ENCODE assay signal across 1 cellular context in genomic region chr6:136780972-136781371, GRCh38.
TF ChIP-seq lines count a peak whose summit lies in the region.

No MANE protein-coding gene starts in this region.

TF ChIP-seq in GM12878, 131 proteins besides CTCF, POLR2A, EP300 and RAD21:
- TF ChIP-seq MTA3 (IDR thresholded peaks at IDR 0.05; ENCODE audit: borderline replicate concordance, low read length) (no peak), RAD51 (IDR thresholded peaks at IDR 0.05) (no peak), RCOR1 (conservative IDR thresholded peaks at IDR 0.05; ENCODE audit: low read depth, low read length) (no peak), EZH2 (IDR thresholded peaks at IDR 0.05; ENCODE audit: borderline replicate concordance, control insufficient read depth, low read depth, low read length) (no peak), SMC3 (IDR thresholded peaks at IDR 0.05; ENCODE audit: borderline replicate concordance, low read length) (no peak)
- TF ChIP-seq, protein P1, sequence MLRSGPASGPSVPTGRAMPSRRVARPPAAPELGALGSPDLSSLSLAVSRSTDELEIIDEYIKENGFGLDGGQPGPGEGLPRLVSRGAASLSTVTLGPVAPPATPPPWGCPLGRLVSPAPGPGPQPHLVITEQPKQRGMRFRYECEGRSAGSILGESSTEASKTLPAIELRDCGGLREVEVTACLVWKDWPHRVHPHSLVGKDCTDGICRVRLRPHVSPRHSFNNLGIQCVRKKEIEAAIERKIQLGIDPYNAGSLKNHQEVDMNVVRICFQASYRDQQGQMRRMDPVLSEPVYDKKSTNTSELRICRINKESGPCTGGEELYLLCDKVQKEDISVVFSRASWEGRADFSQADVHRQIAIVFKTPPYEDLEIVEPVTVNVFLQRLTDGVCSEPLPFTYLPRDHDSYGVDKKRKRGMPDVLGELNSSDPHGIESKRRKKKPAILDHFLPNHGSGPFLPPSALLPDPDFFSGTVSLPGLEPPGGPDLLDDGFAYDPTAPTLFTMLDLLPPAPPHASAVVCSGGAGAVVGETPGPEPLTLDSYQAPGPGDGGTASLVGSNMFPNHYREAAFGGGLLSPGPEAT (IDR thresholded peaks at IDR 0.05; ENCODE audit: low read depth), result no peak
